21 cellular contexts compared by ENCODE assay signal in genomic region chr1:29370067-29370466, GRCh38.
"Had no signal": no experiment of that assay in that cellular context is flagged by ENCODE, and none has a peak within 500 bp of the region (broad histone marks: within the 10 kb centered on the region; RNA-seq: fewer than 3 reads in every experiment).

No MANE protein-coding gene starts in this region.

- H3K4me3 ChIP-seq: adrenal gland, ascending aorta, dorsolateral prefrontal cortex, gastroesophageal sphincter, heart left ventricle, mucosa of descending colon, right lobe of liver, smooth muscle cell, stomach, suprapubic skin, tibial nerve had no signal

- H3K27ac ChIP-seq: adrenal gland, ascending aorta, brain microvascular endothelial cell, dorsolateral prefrontal cortex, gastroesophageal sphincter, heart left ventricle, right lobe of liver, stomach, suprapubic skin, tibial nerve had no signal

- FAIRE-seq: colon had no signal

- H3K9me3 ChIP-seq: adrenal gland, ascending aorta, mucosa of descending colon, right lobe of liver, suprapubic skin had no signal

- H3K4me1 ChIP-seq: adrenal gland, ascending aorta, gastroesophageal sphincter, heart left ventricle, right lobe of liver, stomach, suprapubic skin, tibial nerve had no signal

- ATAC-seq: gastroesophageal sphincter, heart left ventricle, left cardiac atrium, mucosa of descending colon, WTC11 had no signal

- DNase-seq: activated T-cell treated with anti-CD3 and anti-CD28 coated beads, Interleukin-2, amount 50 U/mL, for 1 hour; adrenal gland; brain microvascular endothelial cell; central memory CD4-positive, alpha-beta T cell; dorsolateral prefrontal cortex; heart left ventricle; left cardiac atrium; mucosa of descending colon; naive B cell; occipital lobe; stimulated activated CD4-positive, alpha-beta T cell treated with anti-CD3 and anti-CD28 coated beads, Interleukin-15, amount 100 ng/mL, for 24 hours; stomach; T-helper 9 cell had no signal

- H3K27me3 ChIP-seq: adrenal gland, ascending aorta, brain microvascular endothelial cell, right lobe of liver had no signal

- H3K36me3 ChIP-seq: adrenal gland, ascending aorta, brain microvascular endothelial cell, gastroesophageal sphincter, heart left ventricle, right lobe of liver, stomach, suprapubic skin, tibial nerve had no signal

- H3K4me2 ChIP-seq: smooth muscle cell had no signal
